1 cellular context compared by ENCODE assay signal in the genomic region with DNA sequence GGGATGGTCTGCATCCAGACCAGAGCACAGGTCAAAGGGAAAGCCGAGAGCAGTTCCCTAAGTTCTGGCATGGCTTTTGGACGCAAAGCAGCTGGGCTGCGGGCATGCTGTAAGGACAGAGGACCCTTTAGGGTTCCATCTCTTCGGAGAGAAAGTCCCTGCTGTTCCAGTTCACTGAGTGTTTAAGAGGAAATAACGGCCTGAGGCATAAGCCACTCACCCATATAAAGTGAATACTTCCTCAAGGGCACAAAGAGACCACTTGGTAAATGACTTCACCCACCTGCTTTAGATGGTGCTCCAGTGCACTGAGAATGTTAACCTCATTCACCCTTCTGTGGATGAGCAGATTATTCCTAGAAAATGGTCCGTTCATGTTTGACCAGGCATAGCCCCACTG.
TF ChIP-seq lines count a peak whose summit lies in the region.

No MANE protein-coding gene starts in this region.

TF ChIP-seq in SK-N-SH, 30 proteins besides CTCF, POLR2A, EP300 and RAD21 (continued from another document):
- TF ChIP-seq USF2 (IDR thresholded peaks at IDR 0.05; ENCODE audit: borderline replicate concordance, low read depth, low read length): no peak
